ENCODE assay signal across 8 cellular contexts in the genomic region with DNA sequence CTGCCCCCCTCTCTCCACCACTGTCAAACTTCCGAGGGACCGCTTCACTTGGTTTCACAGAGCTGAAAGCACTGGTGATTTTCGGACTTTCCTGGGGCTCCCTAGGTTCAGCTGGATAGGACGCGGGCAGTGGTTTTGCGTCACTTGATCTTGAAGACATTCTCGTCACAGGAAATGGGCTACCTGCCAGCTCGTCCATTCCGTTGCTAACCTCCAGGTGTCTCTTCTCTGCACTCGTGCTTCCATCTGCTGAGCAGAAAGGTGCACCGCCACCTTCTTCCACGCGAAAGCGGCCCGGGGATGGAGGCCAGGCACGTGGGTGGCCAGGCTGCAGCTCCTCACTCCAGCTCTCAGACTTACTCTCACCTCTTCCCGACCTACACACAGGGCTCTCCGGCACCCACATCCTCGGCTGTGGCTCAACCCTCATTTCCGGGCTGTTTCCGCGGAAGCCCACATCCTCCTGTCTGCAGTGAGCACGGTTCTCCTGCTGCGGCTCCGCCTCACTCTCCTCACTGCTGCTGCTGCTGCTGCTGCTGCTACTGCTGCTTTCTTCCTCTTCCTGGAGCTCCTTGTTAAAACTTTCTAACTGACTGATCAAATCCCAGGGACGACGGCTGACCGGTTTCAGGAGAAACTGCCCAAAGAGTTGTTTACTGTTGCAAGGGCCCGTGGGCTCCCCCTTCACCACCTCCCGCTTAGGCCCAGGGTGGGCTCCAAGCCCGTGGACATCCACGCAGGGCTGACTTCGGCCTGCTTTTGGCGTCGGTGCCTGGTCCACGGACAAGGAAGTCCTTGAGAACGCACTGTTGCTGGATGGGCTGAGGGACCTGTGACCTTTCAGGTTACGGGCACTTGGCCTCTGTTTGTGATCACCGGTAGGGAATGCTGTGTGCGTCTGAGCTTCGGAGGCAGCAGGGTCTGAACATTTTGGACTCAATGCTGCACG. TPM values are rescaled to one million over a fixed set of nuclear protein-coding genes. Genes with fewer than 3 reads are reported as not detected.
DNase-seq lines count a peak whose midpoint lies in the region; ATAC-seq, FAIRE-seq and TF ChIP-seq lines count a peak whose summit lies in the region.

No MANE protein-coding gene starts in this region.

- no peaks in the 10 kb centered on the region for H3K9me3 ChIP-seq in kidney (ENCODE audit: control insufficient read depth in 1 of 2, low read length in 2 of 2)

- FAIRE-seq in kidney (lab: Jason Lieb, UNC): no peak

- DNase-seq in NCI-H345 (lab: John Stamatoyannopoulos, UW) (peak; percentile 1), NCI-H345 treated with DMSO at 0.1 percent for 48 hours (lab: John Stamatoyannopoulos, UW; ENCODE audit: unreplicated experiment) (no peak), RPMI7951 (ENCODE audit: low read depth) (peak; percentile 55), kidney (peak; percentile 88), HuH-7.5 (ENCODE audit: low spot score) (no peak)
- DNase-seq in activated naive CD4-positive, alpha-beta T cell (lab: John Stamatoyannopoulos, UW): peak; percentile 41 to 77 (median 62)
- DNase-seq in stimulated activated CD8-positive, alpha-beta memory T cell treated with anti-CD3 and anti-CD28 coated beads, Interleukin-15, amount 100 ng/mL, for 4 hours (ENCODE audit: low read depth in 2 of 2): peak; percentile 74 to 75

- H3K4me1 ChIP-seq in kidney (ENCODE audit: control insufficient read depth in 1 of 2, insufficient read depth in 1 of 2, low read depth in 1 of 2, low read length in 2 of 2): peaks cover 10 to 11% of the 10 kb centered on the region in 2 donors

- TF ChIP-seq CTCF in kidney (IDR thresholded peaks at IDR 0.05; ENCODE audit: borderline replicate concordance, extremely low read depth, insufficient read depth): peak; percentile 24

- intact Hi-C loops in kidney (cut with DNase I): no loop called here

- H3K9ac ChIP-seq in kidney (ENCODE audit: low read length in 2 of 2): no peak overlapping the region

- H3K27ac ChIP-seq in kidney (ENCODE audit: low read depth in 2 of 2, low read length in 2 of 2): no peak overlapping the region

- no peaks in the 10 kb centered on the region for H3K36me3 ChIP-seq in kidney (ENCODE audit: control insufficient read depth in 1 of 2, insufficient read depth in 2 of 2, low read length in 2 of 2)

- H3K4me3 ChIP-seq in kidney (ENCODE audit: low read length in 2 of 2): peak overlapping the region in 1 of 2 donors; percentile 51

- peak; percentile 85 for ATAC-seq in HG03064 (IDR thresholded peaks at IDR 0.05; ENCODE audit: low read depth, unreplicated experiment)

RNA-seq across cellular contexts. Expression of gene JCAD, which starts 32.1 kb away (rescaled TPM):
- total RNA-seq in RPMI7951 (2014; rRNA removed; shearing (Covaris generic)): 0.49 and 1.2 TPM in 2 replicates
- 27.1 TPM for total RNA-seq in kidney
- 15.7 TPM for polyA plus RNA-seq in kidney (ENCODE audit: insufficient read depth, low read depth, low replicate concordance)

Comparison
In these comparisons a context has a peak if more than half of its experiments do, and no peak if none do; other contexts are left out.
1. DNase-seq: peak in NCI-H345 (single experiment), RPMI7951 (single experiment), activated naive CD4-positive, alpha-beta T cell (4 of 4), kidney (single experiment) and stimulated activated CD8-positive, alpha-beta memory T cell treated with anti-CD3 and anti-CD28 coated beads, Interleukin-15, amount 100 ng/mL, for 4 hours (2 of 2); none in NCI-H345 treated with DMSO at 0.1 percent for 48 hours (single experiment) and HuH-7.5 (single experiment).
2. RNA of gene JCAD, which starts 32.1 kb away (total RNA-seq): 27.1 TPM in kidney (single experiment); 0.49 to 1.2 TPM in RPMI7951; every median in the first group is over 10 times any median in the second.